Comparison of ENCODE assay signal across 9 cellular contexts in the genomic region with DNA sequence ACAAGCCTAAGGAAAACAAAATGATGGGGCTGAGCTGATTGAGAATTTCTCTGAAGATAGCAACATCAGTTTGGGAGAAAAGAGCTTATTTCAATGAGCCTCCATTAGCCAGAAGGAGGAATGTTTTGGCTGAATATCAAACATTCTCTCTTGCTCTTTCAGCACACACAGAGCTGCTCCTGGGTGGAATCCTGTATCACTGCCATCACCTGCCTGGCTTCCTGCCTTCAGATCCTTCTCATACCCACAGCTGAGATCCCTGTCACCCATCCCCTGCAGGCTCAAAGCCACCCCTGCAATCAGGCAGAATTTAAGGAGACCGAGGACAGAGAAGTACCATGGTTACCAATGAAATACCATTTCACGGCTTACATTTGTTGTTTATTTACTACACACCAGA. TPM values are rescaled to one million over a fixed set of nuclear protein-coding genes. Genes with fewer than 3 reads are reported as not detected.
"Had no signal": no experiment of that assay in that cellular context is flagged by ENCODE, and none has a peak within 500 bp of the region (broad histone marks: within the 10 kb centered on the region; RNA-seq: fewer than 3 reads in every experiment).

No MANE protein-coding gene starts in this region.

- H3K27ac ChIP-seq: GM23248, HL-60 had no signal

- H3K36me3 ChIP-seq: HAP-1 had no signal

- H3K4me1 ChIP-seq: HAP-1 had no signal

- H2AFZ ChIP-seq: GM23248 had no signal

- ATAC-seq: HCT116, HepG2 had no signal

- H3K9ac ChIP-seq: GM23248 had no signal

- H3K4me3 ChIP-seq: GM23248, HAP-1 had no signal

- DNase-seq: GM23248, GOT3, H7, HFFc6 had no signal

- H3K9me3 ChIP-seq: HAP-1 had no signal

RNA-seq across cellular contexts. Expression of a gene that starts 27.2 kb away (rescaled TPM):
- total RNA-seq: GM23248, HepG2, HT1080 had no signal
